In genomic region chr10:97072851-97073665, GRCh38 we compare ENCODE assay signal across 7 cellular contexts.
A peak's percentile ranks its signal among the peaks of the same experiment; 100 is the strongest.
DNase-seq lines count a peak whose midpoint lies in the region; ATAC-seq and TF ChIP-seq lines count a peak whose summit lies in the region.

No MANE protein-coding gene starts in this region.

- intact Hi-C loops in heart right ventricle (cut with DNase I), result loop anchor here (1.0 to 5.0 kb wide), 5 partner anchors 44 to 138 kb away; no protein-coding TSS in a partner anchor

- no peak overlapping the region for H3K4me3 ChIP-seq in adipocyte (ENCODE audit: low read length)
- H3K4me3 ChIP-seq in heart right ventricle, result no peak overlapping the region

- DNase-seq in MV-4-11 (lab: John Stamatoyannopoulos, UW) (peak; percentile 57), SW 1271 (lab: John Stamatoyannopoulos, UW) (peak; percentile 13 to 46), adipocyte (ENCODE audit: low read depth) (peak; percentile 89), heart right ventricle (peak; percentile 76 to 80), renal cortical epithelial cell (ENCODE audit: low read depth) (peak; percentile 50)

- H3K27me3 ChIP-seq in adipocyte (replicated peaks; ENCODE audit: control insufficient read depth, insufficient read depth, low read length) (peaks cover 88% of the 10 kb centered on the region), heart right ventricle (peaks cover 0 to 43% (median 18%) of the 10 kb centered on the region in 7 donors)

- ATAC-seq in heart right ventricle (peak; percentile 67 to 90 (median 83)), HG03159 (IDR thresholded peaks at IDR 0.05; ENCODE audit: unreplicated experiment) (no peak)

- WGBS in heart right ventricle, 2 donors, result 41 to 44% methylated on average over 21 of the region's 21 CpGs

- H3K36me3 ChIP-seq in adipocyte (ENCODE audit: control insufficient read depth, insufficient read depth, low read length, severe bottlenecking) (no peaks in the 10 kb centered on the region), heart right ventricle (no peaks in the 10 kb centered on the region)

- H3K9me3 ChIP-seq in adipocyte (ENCODE audit: control insufficient read depth, low read length) (peaks cover 14% of the 10 kb centered on the region), heart right ventricle (peaks cover 0 to 6% (median 0%) of the 10 kb centered on the region in 11 donors)

- H3K9ac ChIP-seq in adipocyte (ENCODE audit: low read length), result no peak overlapping the region

- H3K27ac ChIP-seq in heart right ventricle, result no peak overlapping the region

- TF ChIP-seq CTCF in GM12873 (IDR thresholded peaks at IDR 0.05; ENCODE audit: insufficient read depth, low read depth, low read length, missing control alignments) (peak; percentile 98), heart right ventricle (IDR thresholded peaks at IDR 0.05) (peak; percentile 78 to 97 (median 93))

- H3K4me1 ChIP-seq in adipocyte (ENCODE audit: control insufficient read depth, insufficient read depth, low read length) (no peaks in the 10 kb centered on the region), heart right ventricle (peaks cover 0 to 3% (median 0%) of the 10 kb centered on the region in 9 donors)

Comparison
In these comparisons a context has a peak if more than half of its experiments do, and no peak if none do; other contexts are left out.
1. DNase-seq: peak in every context shown above with its lines; median percentile 89 in adipocyte; 78 in heart right ventricle; 57 in MV-4-11; 50 in renal cortical epithelial cell; 30 in SW 1271.